16 cellular contexts compared by ENCODE assay signal in the genomic region with DNA sequence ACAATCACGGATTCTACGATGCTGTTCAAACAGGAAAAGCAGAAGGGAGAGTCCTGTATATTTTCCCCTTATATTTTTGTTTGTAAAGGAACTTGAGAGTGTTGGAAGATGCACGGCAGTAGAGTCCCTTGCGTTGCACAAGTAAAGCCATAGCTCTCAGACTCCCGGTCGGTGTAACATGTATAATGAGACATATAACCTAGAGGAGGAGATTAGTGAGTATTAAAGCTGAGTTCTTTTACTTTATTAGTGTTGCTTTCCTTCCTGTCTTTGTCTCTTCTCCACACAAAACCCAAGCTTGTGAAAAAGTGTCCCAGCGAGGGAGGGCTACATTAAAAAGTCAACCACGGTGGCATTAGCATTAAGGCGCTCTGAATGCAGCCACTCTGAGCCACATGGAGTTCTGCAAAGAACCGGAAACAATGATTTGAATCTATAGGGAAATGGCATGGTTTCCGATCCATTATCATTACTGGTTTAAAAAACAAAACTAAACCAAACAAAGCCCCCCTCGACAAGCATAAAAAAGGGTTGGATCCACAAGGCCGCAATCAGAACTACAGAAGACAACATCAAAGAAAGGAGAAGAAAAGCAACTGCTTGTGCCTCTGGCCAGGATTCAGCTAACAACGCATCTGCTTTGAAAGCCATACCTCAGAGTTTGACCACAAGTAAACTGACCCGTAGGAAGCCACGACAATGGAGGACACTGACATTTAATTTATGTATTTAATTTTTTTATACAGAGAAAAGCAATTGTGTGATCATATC.
DNase-seq lines count a peak whose midpoint lies in the region; ATAC-seq, FAIRE-seq and TF ChIP-seq lines count a peak whose summit lies in the region.
"Had no signal": no experiment of that assay in that cellular context is flagged by ENCODE, and none has a peak within 500 bp of the region (broad histone marks: within the 10 kb centered on the region; RNA-seq: fewer than 3 reads in every experiment).

No MANE protein-coding gene starts in this region.

- dilution Hi-C loops in IMR-90 (cut with HindIII; ENCODE audit: low sequenced_read_pairs, unreplicated experiment): no loop called here

- peak overlapping the region; percentile 33 for H2BK5ac ChIP-seq in IMR-90 (ENCODE audit: low read depth, low read length, poor library complexity, severe bottlenecking)

- H3K9me3 ChIP-seq in IMR-90 (ENCODE audit: control insufficient read depth, insufficient read depth, low read length) (no peaks in the 10 kb centered on the region), ascending aorta (no peaks in the 10 kb centered on the region), smooth muscle cell (replicated peaks; ENCODE audit: low read depth) (no peaks in the 10 kb centered on the region)
- H3K9me3 ChIP-seq: SJSA1 had no signal

- ATAC-seq in IMR-90 (ENCODE audit: low read depth) (peak; percentile 28), GM21619 (IDR thresholded peaks at IDR 0.05; ENCODE audit: unreplicated experiment) (no peak)
- ATAC-seq: activated CD4-positive, CD25-positive, alpha-beta regulatory T cell treated with anti-CD3 and anti-CD28 coated beads, Interleukin-2, amount 50 U/mL, for 24 hours; natural killer cell had no signal

- peak overlapping the region; percentile 95 for H2BK120ac ChIP-seq in IMR-90 (ENCODE audit: low read depth, low read length)

- DNase-seq in IMR-90 (peak; percentile 40), ascending aorta (ENCODE audit: low spot score in 2 of 2) (no peak), left kidney (ENCODE audit: low read depth, low spot score) (peak; percentile 54), smooth muscle cell (lab: John Stamatoyannopoulos, UW; ENCODE audit: unreplicated experiment) (no peak), GM19239 (ENCODE audit: insufficient read length, low spot score) (no peak), activated T-cell treated with anti-CD3 and anti-CD28 coated beads for 4 hours (no peak), H54 (ENCODE audit: insufficient read length, low spot score) (no peak)
- DNase-seq: activated T-cell treated with anti-CD3 and anti-CD28 coated beads, Interleukin-2, amount 50 U/mL, for 24 hours; aorta; CD4-positive, alpha-beta T cell; immature natural killer cell; natural killer cell; NCI-H524 treated with DMSO at 0.1 percent for 48 hours had no signal

- no peak for TF ChIP-seq RAD21 in IMR-90 (IDR thresholded peaks at IDR 0.05; ENCODE audit: low read length)

- peak overlapping the region; percentile 66 for H4K5ac ChIP-seq in IMR-90 (ENCODE audit: low read depth, low read length)

- no peaks in the 10 kb centered on the region; the same call in 1 of the 2 replicates for H3K9me1 ChIP-seq in IMR-90 (ENCODE audit: insufficient read depth, low read length)

- H3K14ac ChIP-seq in IMR-90 (replicated peaks; ENCODE audit: low read depth, low read length): peak overlapping the region; percentile 23

- WGBS in IMR-90 (ENCODE audit: extremely low coverage in 2 of 2, insufficient read length in 1 of 2), 2 experiments: no CpG with 5 or more reads among the region's 16 CpGs
- 9% methylated on average over 16 of the region's 16 CpGs for WGBS in smooth muscle cell (ENCODE audit: low lambda C conversion rate)

- peak overlapping the region; percentile 17 to 38; a peak in 3 of 4 replicates for H4K8ac ChIP-seq in IMR-90 (ENCODE audit: low read depth in 2 of 2, low read length in 2 of 2)

- H3K4ac ChIP-seq in IMR-90 (ENCODE audit: low read depth, low read length): peak overlapping the region; percentile 49

- peak overlapping the region; percentile 3; the same call in 1 of the 3 replicates for H2BK15ac ChIP-seq in IMR-90 (ENCODE audit: low read depth, low read length)

- H3K4me3 ChIP-seq in IMR-90 (ENCODE audit: insufficient read depth, low read depth, low read length): no peak overlapping the region
- peak overlapping the region; percentile 57 to 65 for H3K4me3 ChIP-seq in ascending aorta
- peak overlapping the region; percentile 47 for H3K4me3 ChIP-seq in smooth muscle cell
- H3K4me3 ChIP-seq: SJSA1 had no signal

- H3K79me2 ChIP-seq in smooth muscle cell (ENCODE audit: low read depth): no peaks in the 10 kb centered on the region

- H3K56ac ChIP-seq in IMR-90 (ENCODE audit: extremely low read depth, insufficient read depth, low read length): 0 out of 2 replicates have a peak overlapping the region, but pooled peaks have one; percentile 1

- peak overlapping the region; percentile 49 for H3K23ac ChIP-seq in IMR-90 (ENCODE audit: low read depth, low read length)

- no TSS peak for BruUV-seq in IMR-90 (replicated peaks; lab: Mats Ljungman, UMichigan)

- FAIRE-seq in GM19239 (lab: Jason Lieb, UNC) (no peak), H54 (lab: Jason Lieb, UNC) (no peak)

- peak overlapping the region; percentile 97 for H3K4me2 ChIP-seq in IMR-90 (ENCODE audit: low read depth, low read length)
- H3K4me2 ChIP-seq in smooth muscle cell: peak overlapping the region; percentile 84

- H4K91ac ChIP-seq in IMR-90 (ENCODE audit: insufficient read depth, low read depth, low read length): peak overlapping the region; percentile 5; the same call in 1 of the 2 replicates

- H3K9ac ChIP-seq in IMR-90 (ENCODE audit: low read depth, low read length): peak overlapping the region; percentile 34
- H3K9ac ChIP-seq in smooth muscle cell (ENCODE audit: low read depth): peak overlapping the region; percentile 90

- H3K27ac ChIP-seq in IMR-90 (ENCODE audit: insufficient read depth, low read length) (peak overlapping the region; percentile 51; the same call in 1 of the 2 replicates), ascending aorta (no peak overlapping the region), smooth muscle cell (ENCODE audit: low read depth) (peak overlapping the region; percentile 99)
- H3K27ac ChIP-seq: SJSA1 had no signal

- in situ Hi-C loops in IMR-90 (cut with MboI; ENCODE audit: low sequenced_read_pairs): loop anchor here (10.0 kb wide), 1 partner anchor 259 kb away; no protein-coding TSS in a partner anchor

- peak overlapping the region; percentile 18 for H3K18ac ChIP-seq in IMR-90 (ENCODE audit: low read depth, low read length)

- H3K79me1 ChIP-seq in IMR-90 (ENCODE audit: low read depth in 1 of 2, low read length in 2 of 2): no peaks in the 10 kb centered on the region

- CTCF ChIA-PET in IMR-90 (lab: Yijun Ruan, JAX): interaction anchor here (1.6 kb wide), 1 partner anchor 268 kb away, joined by 4 read pairs; no protein-coding TSS in a partner anchor

- no peak for TF ChIP-seq POLR2A in IMR-90 (IDR thresholded peaks at IDR 0.05; ENCODE audit: low read depth, low read length)
- TF ChIP-seq POLR2A in H54 (IDR thresholded peaks at IDR 0.05; ENCODE audit: low read depth, low read length): no peak

- H2AK5ac ChIP-seq in IMR-90 (ENCODE audit: low read depth, low read length): no peak overlapping the region

- H3F3A ChIP-seq in smooth muscle cell (ENCODE audit: low read depth): peaks cover 20% of the 10 kb centered on the region

- H3K36me3 ChIP-seq in IMR-90 (ENCODE audit: control insufficient read depth, insufficient read depth, low read length) (no peaks in the 10 kb centered on the region), ascending aorta (no peaks in the 10 kb centered on the region), smooth muscle cell (ENCODE audit: low read depth) (no peaks in the 10 kb centered on the region)
- H3K36me3 ChIP-seq: SJSA1 had no signal

- H4K20me1 ChIP-seq in IMR-90 (ENCODE audit: insufficient read depth, low read length) (no peaks in the 10 kb centered on the region), smooth muscle cell (ENCODE audit: low read depth) (no peaks in the 10 kb centered on the region)

- no peak overlapping the region for H2AK9ac ChIP-seq in IMR-90 (replicated peaks; ENCODE audit: low read depth, low read length, poor library complexity)

- peak overlapping the region; percentile 70 for H2AFZ ChIP-seq in IMR-90 (replicated peaks; ENCODE audit: low read length, poor library complexity)
- H2AFZ ChIP-seq in smooth muscle cell (ENCODE audit: low read depth): peak overlapping the region; percentile 41

- H2BK20ac ChIP-seq in IMR-90 (ENCODE audit: low read depth, low read length): peak overlapping the region; percentile 64

- TF ChIP-seq CTCF in IMR-90 (conservative IDR thresholded peaks at IDR 0.05; ENCODE audit: low read depth, low read length): no peak
- no peak for TF ChIP-seq CTCF in ascending aorta (IDR thresholded peaks at IDR 0.05)
- no peak for TF ChIP-seq CTCF in smooth muscle cell (IDR thresholded peaks at IDR 0.05; ENCODE audit: borderline replicate concordance, insufficient read depth, poor library complexity, severe bottlenecking)

- peaks cover 10% of the 10 kb centered on the region for H3K4me1 ChIP-seq in IMR-90 (ENCODE audit: control insufficient read depth, insufficient read depth, low read length)
- no peaks in the 10 kb centered on the region for H3K4me1 ChIP-seq in ascending aorta
- peaks cover 37% of the 10 kb centered on the region for H3K4me1 ChIP-seq in smooth muscle cell (ENCODE audit: low read depth)
- H3K4me1 ChIP-seq: SJSA1 had no signal

- H3K27me3 ChIP-seq in IMR-90 (ENCODE audit: control insufficient read depth, insufficient read depth, low read length): no peaks in the 10 kb centered on the region
- H3K27me3 ChIP-seq in ascending aorta: no peaks in the 10 kb centered on the region
- no peaks in the 10 kb centered on the region for H3K27me3 ChIP-seq in smooth muscle cell (ENCODE audit: low read depth)
- H3K27me3 ChIP-seq: SJSA1 had no signal

- intact Hi-C loops in IMR-90 (cut with micrococcal nuclease): loop anchor here (2.0 kb wide), 1 partner anchor 355 kb away; no protein-coding TSS in a partner anchor
- intact Hi-C loops in ascending aorta (cut with DNase I): no loop called here

- POLR2A ChIA-PET in IMR-90 (lab: Charles Lee; ENCODE audit: unreplicated experiment): interaction anchor here (0.8 kb wide), 1 partner anchor 355 kb away, joined by 3 read pairs; no protein-coding TSS in a partner anchor

TF ChIP-seq in IMR-90, 13 proteins besides CTCF, POLR2A, EP300 and RAD21 (continues in another document):
- no peak for TF ChIP-seq CEBPB (IDR thresholded peaks at IDR 0.05; ENCODE audit: low read depth, low read length)
- TF ChIP-seq MAZ (IDR thresholded peaks at IDR 0.05; ENCODE audit: borderline replicate concordance, low read depth, low read length): no peak
- no peak for TF ChIP-seq USF2 (IDR thresholded peaks at IDR 0.05; ENCODE audit: low read depth, low read length)

Comparison
In these comparisons a context has a peak if more than half of its experiments do, and no peak if none do; other contexts are left out.
1. DNase-seq: peak in IMR-90 (single experiment) and left kidney (single experiment); none in ascending aorta (0 of 2), smooth muscle cell (single experiment), GM19239 (single experiment), activated T-cell treated with anti-CD3 and anti-CD28 coated beads for 4 hours (single experiment) and H54 (single experiment).
2. H3K27ac ChIP-seq: peak in IMR-90 (single experiment) and smooth muscle cell (single experiment); none in ascending aorta (0 of 2).